8 cellular contexts compared by ENCODE assay signal in genomic region chr7:2353650-2354172, GRCh38. TPM values are rescaled to one million over a fixed set of nuclear protein-coding genes. Genes with fewer than 3 reads are reported as not detected.
DNase-seq lines count a peak whose midpoint lies in the region; ATAC-seq and TF ChIP-seq lines count a peak whose summit lies in the region.

No MANE protein-coding gene starts in this region.

- peak; percentile 66 for TF ChIP-seq POLR2A in erythroblast (IDR thresholded peaks at IDR 0.05; ENCODE audit: low read length)

- peak overlapping the region; percentile 74 to 90 for H3K4me3 Mint-ChIP-seq in CD14-positive monocyte
- peak overlapping the region; percentile 88 for H3K4me3 Mint-ChIP-seq in stimulated activated effector memory CD8-positive, alpha-beta T cell treated with anti-CD3 and anti-CD28 coated beads, Interleukin-12 subunit alpha, Interleukin-12 subunit beta, amount 100 ng/mL, for 72 hours

- H3K9me3 Mint-ChIP-seq in CD14-positive monocyte, result peaks cover 0 to 4% (median 0%) of the 10 kb centered on the region in 7 donors
- no peaks in the 10 kb centered on the region for H3K9me3 Mint-ChIP-seq in stimulated activated effector memory CD8-positive, alpha-beta T cell treated with anti-CD3 and anti-CD28 coated beads, Interleukin-12 subunit alpha, Interleukin-12 subunit beta, amount 100 ng/mL, for 72 hours

- peak; percentile 37 for ATAC-seq in GM19043 (IDR thresholded peaks at IDR 0.05; ENCODE audit: low read depth, unreplicated experiment)
- peak; percentile 55 for ATAC-seq in HG03342 (IDR thresholded peaks at IDR 0.05; ENCODE audit: unreplicated experiment)
- peak; percentile 81 for ATAC-seq in stimulated activated effector memory CD8-positive, alpha-beta T cell treated with anti-CD3 and anti-CD28 coated beads, Interleukin-12 subunit alpha, Interleukin-12 subunit beta, amount 100 ng/mL, for 72 hours

- intact Hi-C loops in CD14-positive monocyte (cut with micrococcal nuclease), result loop anchor here in 1 of 2 donors (2.0 to 10.0 kb wide), 3 partner anchors 39 to 779 kb away; partner anchors contain the start of genes PSMG3 and SNX8

- H3K27ac Mint-ChIP-seq in CD14-positive monocyte, result peak overlapping the region; percentile 96 to 100 (median 99)
- H3K27ac Mint-ChIP-seq in stimulated activated effector memory CD8-positive, alpha-beta T cell treated with anti-CD3 and anti-CD28 coated beads, Interleukin-12 subunit alpha, Interleukin-12 subunit beta, amount 100 ng/mL, for 72 hours, result peak overlapping the region; percentile 100

- DNase-seq in CD14-positive monocyte (ENCODE audit: low spot score) (peak; percentile 89), NCI-H748 (lab: John Stamatoyannopoulos, UW; ENCODE audit: unreplicated experiment) (peak; percentile 88), erythroblast (lab: John Stamatoyannopoulos, UW) (peak; percentile 96 to 98), myocyte (ENCODE audit: low read depth) (peak; percentile 94)
- DNase-seq in activated CD8-positive, alpha-beta memory T cell treated with anti-CD3 and anti-CD28 coated beads, Interleukin-2, amount 50 U/mL, for 48 hours, result peak; percentile 95
- DNase-seq in stimulated activated effector memory CD8-positive, alpha-beta T cell treated with anti-CD3 and anti-CD28 coated beads, Interleukin-12 subunit alpha, Interleukin-12 subunit beta, amount 100 ng/mL, for 72 hours (ENCODE audit: low spot score in 2 of 2), result no peak

- TF ChIP-seq CTCF in CD14-positive monocyte (IDR thresholded peaks at IDR 0.05), result no peak

- H3K27me3 Mint-ChIP-seq in CD14-positive monocyte (ENCODE audit: low read depth in 3 of 3), result peaks cover 0 to 2% (median 1%) of the 10 kb centered on the region in 3 donors

- H3K4me1 Mint-ChIP-seq in CD14-positive monocyte, result peaks cover 27% of the 10 kb centered on the region
- peaks cover 14% of the 10 kb centered on the region for H3K4me1 Mint-ChIP-seq in stimulated activated effector memory CD8-positive, alpha-beta T cell treated with anti-CD3 and anti-CD28 coated beads, Interleukin-12 subunit alpha, Interleukin-12 subunit beta, amount 100 ng/mL, for 72 hours

- H3K36me3 Mint-ChIP-seq in CD14-positive monocyte, result peaks cover 3 to 9% of the 10 kb centered on the region in 2 donors
- peaks cover 53% of the 10 kb centered on the region for H3K36me3 Mint-ChIP-seq in stimulated activated effector memory CD8-positive, alpha-beta T cell treated with anti-CD3 and anti-CD28 coated beads, Interleukin-12 subunit alpha, Interleukin-12 subunit beta, amount 100 ng/mL, for 72 hours

RNA-seq across cellular contexts. Expression of gene EIF3B, which starts 0.9 kb away (rescaled TPM):
- polyA plus RNA-seq in CD14-positive monocyte, result 10 to 100 TPM; 46.0 to 69.2 TPM
- total RNA-seq in myocyte, result 226 and 236 TPM in 2 replicates
- polyA plus RNA-seq in myocyte (2012), result 168 TPM

RNA-seq across cellular contexts. Expression of gene SNX8, which starts 39.5 kb away (rescaled TPM):
- polyA plus RNA-seq in CD14-positive monocyte, result 10 to 100 TPM; 41.9 to 43.7 TPM
- 17.3 and 17.9 TPM in 2 replicates for total RNA-seq in myocyte
- polyA plus RNA-seq in myocyte (2012), result 54.1 TPM

RNA-seq across cellular contexts. Expression of gene CHST12, which starts 49.7 kb away (rescaled TPM):
- 1 to 10 TPM; 5.8 to 7.5 TPM for polyA plus RNA-seq in CD14-positive monocyte
- 6.8 and 8.6 TPM in 2 replicates for total RNA-seq in myocyte
- polyA plus RNA-seq in myocyte (2012), result 20.6 TPM

Comparison
In these comparisons a context has a peak if more than half of its experiments do, and no peak if none do; other contexts are left out.
1. DNase-seq: peak in CD14-positive monocyte (single experiment), NCI-H748 (single experiment), activated CD8-positive, alpha-beta memory T cell treated with anti-CD3 and anti-CD28 coated beads, Interleukin-2, amount 50 U/mL, for 48 hours (single experiment), erythroblast (2 of 2) and myocyte (single experiment); none in stimulated activated effector memory CD8-positive, alpha-beta T cell treated with anti-CD3 and anti-CD28 coated beads, Interleukin-12 subunit alpha, Interleukin-12 subunit beta, amount 100 ng/mL, for 72 hours (0 of 2).
2. Peak in every context shown above with its lines, with median percentiles within 50 percentile points of each other: ATAC-seq.